ENCODE assay signal across 20 cellular contexts in the genomic region with DNA sequence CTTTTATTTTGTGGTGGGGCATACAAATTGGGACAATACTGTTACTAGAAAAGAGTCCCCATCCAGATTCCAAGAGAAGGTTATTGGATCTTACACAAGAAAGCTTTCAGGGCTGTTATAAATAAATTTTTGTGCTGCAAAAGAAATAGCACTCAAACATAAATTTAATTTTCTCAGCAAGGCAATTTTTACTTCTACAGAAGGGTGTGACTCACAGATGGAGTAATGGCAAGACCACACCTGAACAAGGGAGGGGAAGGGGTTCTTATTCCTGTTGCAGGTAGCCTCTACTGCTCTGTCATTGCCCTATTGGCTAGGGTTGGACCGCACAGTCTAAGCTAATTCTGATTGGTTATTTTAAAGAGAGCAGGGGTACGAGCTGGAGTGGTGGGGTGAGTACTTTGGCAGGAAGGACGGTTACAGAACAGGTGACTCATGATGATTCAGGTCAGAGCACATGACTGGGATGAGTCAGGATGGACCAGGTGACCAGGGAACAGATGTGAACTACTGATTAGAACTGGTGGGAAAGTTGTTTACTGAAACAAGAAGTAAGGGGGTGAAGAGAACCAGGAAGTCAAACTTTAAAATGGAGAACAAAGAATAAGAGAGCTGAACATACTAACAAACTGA. TPM values are rescaled to one million over a fixed set of nuclear protein-coding genes. Genes with fewer than 3 reads are reported as not detected.
"Had no signal": no experiment of that assay in that cellular context is flagged by ENCODE, and none has a peak within 500 bp of the region (broad histone marks: within the 10 kb centered on the region; RNA-seq: fewer than 3 reads in every experiment).

No MANE protein-coding gene starts in this region.

- H3K4me1 ChIP-seq: colonic mucosa, heart left ventricle, left lung, sigmoid colon, upper lobe of right lung had no signal

- H3K9me3 ChIP-seq: colonic mucosa had no signal

- DNase-seq: activated CD4-positive, alpha-beta T cell treated with anti-CD3 and anti-CD28 coated beads for 36 hours; activated CD8-positive, alpha-beta memory T cell treated with anti-CD3 and anti-CD28 coated beads, Interleukin-2, amount 50 U/mL, for 4 hours; activated CD8-positive, alpha-beta T cell treated with anti-CD3 and anti-CD28 coated beads for 36 hours; activated naive CD4-positive, alpha-beta T cell; activated T-cell treated with anti-CD3 and anti-CD28 coated beads, Interleukin-2, amount 50 U/mL, for 72 hours; colonic mucosa; heart left ventricle; left lung; mesenchymal stem cell; sigmoid colon; upper lobe of right lung had no signal

- H3K27ac Mint-ChIP-seq: activated CD4-positive, alpha-beta T cell treated with anti-CD3 and anti-CD28 coated beads for 36 hours; activated CD8-positive, alpha-beta T cell treated with anti-CD3 and anti-CD28 coated beads for 36 hours; activated T-cell treated with anti-CD3 and anti-CD28 coated beads, Interleukin-2, amount 50 U/mL, for 72 hours; stimulated activated naive CD8-positive, alpha-beta T cell treated with anti-CD3 and anti-CD28 coated beads, Interleukin-15, Interleukin-2, amounts not matched to agents 100 ng/mL and 50 ng/mL, for 24 hours had no signal

- FAIRE-seq: astrocyte, endothelial cell of umbilical vein, frontal cortex, islet of Langerhans had no signal

- H3K27ac ChIP-seq: colonic mucosa, heart left ventricle, left lung, sigmoid colon, upper lobe of right lung, VCaP had no signal

- H3K36me3 ChIP-seq: colonic mucosa, heart left ventricle, left lung, sigmoid colon, upper lobe of right lung had no signal

- H3K4me1 Mint-ChIP-seq: activated CD4-positive, alpha-beta T cell treated with anti-CD3 and anti-CD28 coated beads for 36 hours had no signal

- H3K27me3 ChIP-seq: colonic mucosa, heart left ventricle, left lung, sigmoid colon, upper lobe of right lung had no signal

- H3K4me3 Mint-ChIP-seq: activated CD4-positive, alpha-beta T cell treated with anti-CD3 and anti-CD28 coated beads for 36 hours; activated CD8-positive, alpha-beta T cell treated with anti-CD3 and anti-CD28 coated beads for 36 hours; activated T-cell treated with anti-CD3 and anti-CD28 coated beads, Interleukin-2, amount 50 U/mL, for 72 hours; neural crest cell; stimulated activated naive CD8-positive, alpha-beta T cell treated with anti-CD3 and anti-CD28 coated beads, Interleukin-15, Interleukin-2, amounts not matched to agents 100 ng/mL and 50 ng/mL, for 24 hours had no signal

- ATAC-seq: activated CD4-positive, alpha-beta T cell treated with anti-CD3 and anti-CD28 coated beads for 36 hours; activated CD8-positive, alpha-beta T cell treated with anti-CD3 and anti-CD28 coated beads for 36 hours; activated T-cell treated with anti-CD3 and anti-CD28 coated beads, Interleukin-2, amount 50 U/mL, for 72 hours; heart left ventricle; left lung; upper lobe of right lung had no signal

- H3K4me3 ChIP-seq: colonic mucosa, heart left ventricle, left lung, sigmoid colon, upper lobe of right lung had no signal

RNA-seq across cellular contexts. Expression of a gene that starts 41.1 kb away (rescaled TPM):
- total RNA-seq: activated CD4-positive, alpha-beta T cell treated with anti-CD3 and anti-CD28 coated beads for 36 hours; activated CD8-positive, alpha-beta T cell treated with anti-CD3 and anti-CD28 coated beads for 36 hours; endothelial cell of umbilical vein; osteocyte; pulmonary artery endothelial cell had no signal
